8 cellular contexts compared by ENCODE assay signal in the genomic region with DNA sequence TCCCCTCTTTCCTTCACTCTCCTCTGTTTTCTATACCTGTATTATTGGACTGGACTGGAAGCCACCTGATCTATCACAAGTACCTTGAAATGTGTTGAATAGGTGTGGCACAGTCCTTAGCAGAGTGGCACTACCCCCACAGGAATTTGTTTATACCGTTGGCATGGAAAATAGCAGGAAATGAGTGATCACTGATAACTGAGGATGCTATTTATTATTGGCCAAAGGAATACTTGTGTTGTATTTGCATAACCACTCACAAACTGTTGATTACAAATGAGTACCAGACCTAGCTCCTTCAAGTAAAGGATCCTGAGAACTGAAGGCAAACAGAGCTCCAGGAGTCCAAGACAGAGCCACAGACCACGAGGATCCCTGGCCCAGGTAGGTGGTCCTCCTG. TPM values are rescaled to one million over a fixed set of nuclear protein-coding genes. Genes with fewer than 3 reads are reported as not detected.
"Had no signal": no experiment of that assay in that cellular context is flagged by ENCODE, and none has a peak within 500 bp of the region (broad histone marks: within the 10 kb centered on the region; RNA-seq: fewer than 3 reads in every experiment).

A gene with protein sequence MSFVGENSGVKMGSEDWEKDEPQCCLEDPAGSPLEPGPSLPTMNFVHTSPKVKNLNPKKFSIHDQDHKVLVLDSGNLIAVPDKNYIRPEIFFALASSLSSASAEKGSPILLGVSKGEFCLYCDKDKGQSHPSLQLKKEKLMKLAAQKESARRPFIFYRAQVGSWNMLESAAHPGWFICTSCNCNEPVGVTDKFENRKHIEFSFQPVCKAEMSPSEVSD (plus strand): TSS at position 301 of the 400 bp plus-strand sequence. CDS start 1,848 bp downstream, outside the sequence.

- H3K27ac Mint-ChIP-seq: H9 had no signal

- ATAC-seq: K562 had no signal

- DNase-seq: GM23248, GOT3, H9, HCEC 1CT, IMR-90 had no signal

- H3K4me1 Mint-ChIP-seq: H9 had no signal

- H3K27ac ChIP-seq: GM23248 had no signal

- H3K4me3 Mint-ChIP-seq: H9 had no signal

- H3K4me3 ChIP-seq: GM23248, K562 had no signal

RNA-seq across cellular contexts. Expression of the gene that starts here (rescaled TPM):
- total RNA-seq: GM23248, H4, H9, HT-29, IMR-90, K562 had no signal
